9 cellular contexts compared by ENCODE assay signal in genomic region chr18:13501896-13502295, GRCh38.
A peak's percentile ranks its signal among the peaks of the same experiment; 100 is the strongest.
DNase-seq lines count a peak whose midpoint lies in the region; ATAC-seq, FAIRE-seq and TF ChIP-seq lines count a peak whose summit lies in the region.
"Had no signal": no experiment of that assay in that cellular context is flagged by ENCODE, and none has a peak within 500 bp of the region (broad histone marks: within the 10 kb centered on the region; RNA-seq: fewer than 3 reads in every experiment).

No MANE protein-coding gene starts in this region.

- H3K27me3 Mint-ChIP-seq in CD4-positive, alpha-beta T cell: no peaks in the 10 kb centered on the region
- H3K27me3 Mint-ChIP-seq in Calu3 (ENCODE audit: unreplicated experiment): peaks cover 30% of the 10 kb centered on the region

- H3K4me1 Mint-ChIP-seq in CD4-positive, alpha-beta T cell (ENCODE audit: low read depth): peaks cover 40% of the 10 kb centered on the region
- no peaks in the 10 kb centered on the region for H3K4me1 Mint-ChIP-seq in Calu3 (ENCODE audit: low read depth, unreplicated experiment)

- no peaks in the 10 kb centered on the region for H3K79me2 ChIP-seq in H1 (ENCODE audit: control insufficient read depth in 1 of 2, insufficient read depth in 2 of 2, low read length in 2 of 2)

- intact Hi-C loops in CD4-positive, alpha-beta T cell (cut with DNase I, micrococcal nuclease): loop anchor here in 1 of 2 experiments (10.0 kb wide), 3 partner anchors 53 to 287 kb away; partner anchors contain the start of gene LDLRAD4
- intact Hi-C loops in tibial artery (cut with DNase I; ENCODE audit: low total_unique reads): no loop called here
- intact Hi-C loops in Calu3 (cut with micrococcal nuclease; ENCODE audit: unreplicated experiment): no loop called here

- H3K23ac ChIP-seq in H1 (ENCODE audit: insufficient read length): no peak overlapping the region

- no peak overlapping the region; a peak in 1 of 4 replicates for H3K4me2 ChIP-seq in H1 (ENCODE audit: insufficient read depth in 1 of 2, low read depth in 2 of 2, low read length in 2 of 2)

- no peak overlapping the region for H2AFZ ChIP-seq in H1 (ENCODE audit: low read length)

- TF ChIP-seq EP300 in H1 (IDR thresholded peaks at IDR 0.05; ENCODE audit: borderline replicate concordance in 1 of 2, low read depth in 2 of 2, low read length in 2 of 2): no peak

- CTCF ChIA-PET in CD4-positive, alpha-beta T cell (lab: Charles Lee): interaction anchor here (1.0 to 1.6 kb wide), 3 partner anchors 10 to 286 kb away, joined by 3 to 4 read pairs (median 3); no protein-coding TSS in a partner anchor
- CTCF ChIA-PET in H1 (lab: Charles Lee; ENCODE audit: partially characterized antibody) (interaction anchor here (0.9 to 2.6 kb wide), 6 partner anchors 10 to 241 kb away, joined by 3 to 7 read pairs (median 4); no protein-coding TSS in a partner anchor), Calu3 (lab: Charles Lee) (interaction anchor here (0.6 kb wide), 1 partner anchor 27 kb away, joined by 4 read pairs; no protein-coding TSS in a partner anchor)

- no peak overlapping the region for H4K5ac ChIP-seq in H1 (ENCODE audit: insufficient read length, low read depth, low read length)

- H3K36me3 ChIP-seq in H1 (ENCODE audit: control insufficient read depth in 2 of 4, insufficient read depth in 4 of 4, low read length in 3 of 4): no peaks in the 10 kb centered on the region
- H3K36me3 ChIP-seq in tibial artery: peaks cover 0 to 13% (median 11%) of the 10 kb centered on the region in 3 donors

- no peak for DNase-seq in CD4-positive, alpha-beta T cell
- DNase-seq in H1 (ENCODE audit: low read depth in 1 of 2, low spot score in 2 of 2) (no peak), tibial artery (no peak), 8988T (no peak), Calu3 (no peak), NCI-H146 (lab: John Stamatoyannopoulos, UW) (no peak)

- no peak overlapping the region for H4K8ac ChIP-seq in H1 (ENCODE audit: extremely low read depth, insufficient read depth, low read length)

- no peak overlapping the region for H3K14ac ChIP-seq in H1 (ENCODE audit: insufficient read length)

- POLR2A ChIA-PET in CD4-positive, alpha-beta T cell (lab: Charles Lee): interaction anchor here (1.5 kb wide), 1 partner anchor 286 kb away, joined by 4 read pairs; no protein-coding TSS in a partner anchor
- POLR2A ChIA-PET in H1 (lab: Charles Lee; ENCODE audit: partially characterized antibody): no interaction called here

- H3K27ac ChIP-seq in CD4-positive, alpha-beta T cell (ENCODE audit: low read depth, low read length): no peak overlapping the region
- H3K27ac ChIP-seq in H1 (ENCODE audit: low read depth, low read length) (no peak overlapping the region), tibial artery (peak overlapping the region; percentile 79 to 85)

- H3K4me1 ChIP-seq in H1 (replicated peaks in 1 of 4; ENCODE audit: control insufficient read depth in 3 of 4, insufficient read depth in 4 of 4, low read length in 3 of 4): peaks cover 0 to 11% (median 9%) of the 10 kb centered on the region in 4 experiments; a peak in 6 of 7 replicates
- peaks cover 0 to 39% (median 29%) of the 10 kb centered on the region in 4 donors for H3K4me1 ChIP-seq in tibial artery

- no peaks in the 10 kb centered on the region for H3K9me3 Mint-ChIP-seq in CD4-positive, alpha-beta T cell
- peaks cover 8% of the 10 kb centered on the region for H3K9me3 Mint-ChIP-seq in Calu3 (ENCODE audit: low read depth, unreplicated experiment)

- no peak overlapping the region for H3K4me3 Mint-ChIP-seq in CD4-positive, alpha-beta T cell
- no peak overlapping the region for H3K4me3 Mint-ChIP-seq in Calu3 (ENCODE audit: low read depth, unreplicated experiment)

- no peak overlapping the region for H3K56ac ChIP-seq in H1 (replicated peaks; ENCODE audit: insufficient read length, low read depth, low read length)

- H2BK20ac ChIP-seq in H1 (ENCODE audit: low read length): no peak overlapping the region

- H2BK120ac ChIP-seq in H1 (replicated peaks; ENCODE audit: low read depth, low read length): no peak overlapping the region

- BruUV-seq in Calu3 (replicated peaks; lab: Mats Ljungman, UMichigan): no TSS peak

- no peak overlapping the region for H4K91ac ChIP-seq in H1 (replicated peaks; ENCODE audit: insufficient read length, low read length)

- H2AK5ac ChIP-seq in H1 (ENCODE audit: low read depth, low read length): no peak overlapping the region

- H3K9me3 ChIP-seq in CD4-positive, alpha-beta T cell (ENCODE audit: control insufficient read depth, low read length): no peaks in the 10 kb centered on the region
- H3K9me3 ChIP-seq in H1 (ENCODE audit: insufficient read depth in 2 of 2, low read depth in 1 of 2, low read length in 1 of 2) (peaks cover 7 to 17% of the 10 kb centered on the region in 2 experiments), tibial artery (no peaks in the 10 kb centered on the region)

- no peaks in the 10 kb centered on the region for H4K20me1 ChIP-seq in H1 (replicated peaks in 1 of 2; ENCODE audit: control insufficient read depth in 1 of 2, insufficient read depth in 2 of 2, low read length in 2 of 2)

- no peaks in the 10 kb centered on the region for H3K79me1 ChIP-seq in H1 (ENCODE audit: low read depth, low read length)

- peak overlapping the region; percentile 73 for H3K27ac Mint-ChIP-seq in CD4-positive, alpha-beta T cell
- no peak overlapping the region for H3K27ac Mint-ChIP-seq in Calu3 (ENCODE audit: unreplicated experiment)

- H3K18ac ChIP-seq in H1 (ENCODE audit: extremely low read depth, low read length): no peak overlapping the region

- ATAC-seq in CD4-positive, alpha-beta T cell (ENCODE audit: poor library complexity): peak; percentile 68
- peak; percentile 99 for ATAC-seq in GM19351 (IDR thresholded peaks at IDR 0.05; ENCODE audit: unreplicated experiment)
- ATAC-seq in HG03354 (IDR thresholded peaks at IDR 0.05; ENCODE audit: poor library complexity, severe bottlenecking, unreplicated experiment): peak; percentile 89

- 0 out of 2 replicates have a peak overlapping the region, but pooled peaks have one; percentile 40 for H2BK15ac ChIP-seq in H1 (ENCODE audit: low read length)

- no peak for TF ChIP-seq POLR2A in H1 (IDR thresholded peaks at IDR 0.05; ENCODE audit: control extremely low read depth in 1 of 2, low read depth in 2 of 2, low read length in 2 of 2)

- H3K36me3 Mint-ChIP-seq in CD4-positive, alpha-beta T cell (ENCODE audit: low read depth): peaks cover 48% of the 10 kb centered on the region
- H3K36me3 Mint-ChIP-seq in Calu3 (ENCODE audit: insufficient read depth, unreplicated experiment): no peaks in the 10 kb centered on the region

- H2BK12ac ChIP-seq in H1 (ENCODE audit: low read depth, low read length): 0 out of 2 replicates have a peak overlapping the region, but pooled peaks have one; percentile 27

- no peak overlapping the region for H2BK5ac ChIP-seq in H1 (ENCODE audit: low read depth, low read length)

- no peak for TF ChIP-seq CTCF in CD4-positive, alpha-beta T cell (IDR thresholded peaks at IDR 0.05)
- TF ChIP-seq CTCF in H1 (IDR thresholded peaks at IDR 0.05; ENCODE audit: control extremely low read depth in 1 of 3, insufficient read depth in 1 of 3, low read depth in 1 of 3, low read length in 3 of 3) (no peak), tibial artery (IDR thresholded peaks at IDR 0.05) (no peak), Calu3 (IDR thresholded peaks at IDR 0.05; ENCODE audit: unreplicated experiment) (no peak)

- no peak for TF ChIP-seq RAD21 in H1 (IDR thresholded peaks at IDR 0.05 in 1 of 2, conservative IDR thresholded peaks at IDR 0.05 in 1 of 2; ENCODE audit: low read depth in 2 of 2, low read length in 2 of 2)

- no peak overlapping the region for H3K4me3 ChIP-seq in H1 (ENCODE audit: extremely low read depth in 1 of 4, insufficient read depth in 2 of 4, low read depth in 3 of 4, low read length in 4 of 4)
- peak overlapping the region; percentile 31 to 34 for H3K4me3 ChIP-seq in tibial artery

- no peak for FAIRE-seq in H1 (lab: Jason Lieb, UNC)
- FAIRE-seq: keratinocyte had no signal

- H3K23me2 ChIP-seq in H1 (ENCODE audit: low read depth, low read length): no peaks in the 10 kb centered on the region

- H3K9ac ChIP-seq in H1 (replicated peaks in 1 of 4; ENCODE audit: extremely low read depth in 1 of 4, low read depth in 3 of 4, low read length in 3 of 4): no peak overlapping the region

- H3K4ac ChIP-seq in H1 (replicated peaks; ENCODE audit: insufficient read length, low read depth, low read length): no peak overlapping the region

- no peaks in the 10 kb centered on the region for H3K27me3 ChIP-seq in CD4-positive, alpha-beta T cell (ENCODE audit: control insufficient read depth, insufficient read depth, low read length)
- H3K27me3 ChIP-seq in H1 (replicated peaks in 1 of 4; ENCODE audit: control insufficient read depth in 3 of 4, extremely low read depth in 1 of 4, insufficient read depth in 3 of 4, low read length in 3 of 4) (peaks cover 0 to 4% (median 0%) of the 10 kb centered on the region in 4 experiments; a peak in 1 of 7 replicates), tibial artery (no peaks in the 10 kb centered on the region)

- WGBS in H1 (ENCODE audit: extremely low coverage in 1 of 2, insufficient coverage in 1 of 2, insufficient read length in 1 of 2, insufficient replicate concordance in 2 of 2, low coverage in 1 of 2, low lambda C conversion rate in 2 of 2, missing lambda C conversion rate in 1 of 2), 2 experiments: 88% methylated on average over 8 of the region's 8 CpGs; no CpG with 5 or more reads in 1 of the 2 experiments

TF ChIP-seq in H1, 55 proteins besides CTCF, POLR2A, EP300 and RAD21 (continues in another document):
- TF ChIP-seq ZNF274 (IDR thresholded peaks at IDR 0.05; ENCODE audit: borderline replicate concordance, extremely low read depth, low read length) (no peak), FOSL1 (IDR thresholded peaks at IDR 0.05; ENCODE audit: insufficient read depth, low read depth, low read length) (no peak), CHD2 (IDR thresholded peaks at IDR 0.05; ENCODE audit: low read length) (no peak), SP4 (IDR thresholded peaks at IDR 0.05; ENCODE audit: low read length) (no peak), CEBPB (IDR thresholded peaks at IDR 0.05; ENCODE audit: low read depth, low read length) (no peak), BRCA1 (IDR thresholded peaks at IDR 0.05; ENCODE audit: low read depth, low read length) (no peak), SRF (IDR thresholded peaks at IDR 0.05; ENCODE audit: low read depth, low read length) (no peak), TBP (IDR thresholded peaks at IDR 0.05; ENCODE audit: low read depth, low read length) (no peak)
- TF ChIP-seq, protein P1, sequence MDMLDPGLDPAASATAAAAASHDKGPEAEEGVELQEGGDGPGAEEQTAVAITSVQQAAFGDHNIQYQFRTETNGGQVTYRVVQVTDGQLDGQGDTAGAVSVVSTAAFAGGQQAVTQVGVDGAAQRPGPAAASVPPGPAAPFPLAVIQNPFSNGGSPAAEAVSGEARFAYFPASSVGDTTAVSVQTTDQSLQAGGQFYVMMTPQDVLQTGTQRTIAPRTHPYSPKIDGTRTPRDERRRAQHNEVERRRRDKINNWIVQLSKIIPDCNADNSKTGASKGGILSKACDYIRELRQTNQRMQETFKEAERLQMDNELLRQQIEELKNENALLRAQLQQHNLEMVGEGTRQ (IDR thresholded peaks at IDR 0.05; ENCODE audit: low read length): no peak

Comparison
In these comparisons a context has a peak if more than half of its experiments do, and no peak if none do; other contexts are left out.
1. H3K27ac ChIP-seq: peak in tibial artery (2 of 2); none in CD4-positive, alpha-beta T cell (single experiment) and H1 (single experiment).
2. H3K4me3 ChIP-seq: peak in tibial artery (2 of 2); none in H1 (0 of 4).
3. Peak in every context shown above with its lines, with median percentiles within 50 percentile points of each other: ATAC-seq.